7 cellular contexts compared by ENCODE assay signal in the genomic region with DNA sequence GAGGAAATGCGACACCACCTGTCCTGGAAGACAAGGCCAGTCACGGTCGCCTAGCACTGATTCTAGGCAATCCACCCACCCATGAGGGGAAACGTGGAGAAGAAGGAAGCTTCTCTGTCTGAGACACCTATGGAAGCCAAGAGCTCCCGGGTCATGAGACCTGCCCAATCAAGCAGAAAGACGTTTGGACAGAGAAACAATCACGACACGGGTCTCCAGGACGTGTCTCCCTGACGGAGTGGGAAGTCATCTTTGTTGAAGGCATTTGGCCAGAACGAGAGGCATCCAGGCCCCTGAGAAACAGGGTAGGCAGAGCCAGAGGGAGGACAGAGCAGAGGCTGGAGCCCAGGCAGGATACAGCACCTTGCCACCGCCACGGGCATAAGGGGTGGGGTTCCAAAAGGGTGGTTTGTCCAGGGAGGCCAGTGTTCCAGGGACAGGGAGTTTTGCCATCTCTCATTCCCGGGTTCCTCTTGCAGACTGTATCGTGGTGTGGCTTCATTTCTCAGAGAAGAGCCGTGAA.
A peak's percentile ranks its signal among the peaks of the same experiment; 100 is the strongest.
DNase-seq lines count a peak whose midpoint lies in the region; ATAC-seq and TF ChIP-seq lines count a peak whose summit lies in the region.
"Not testable (repeated sequence)": the region's sequence is repeated elsewhere in the genome, so short reads cannot be mapped to it uniquely, and the experiment has no call there.

No MANE protein-coding gene starts in this region.

- not testable (repeated sequence) for H3K27me3 ChIP-seq in right atrium auricular region; spleen (replicated peaks in 1 of 7); upper lobe of right lung

- not testable (repeated sequence) for H3K27me3 Mint-ChIP-seq in chondrocyte (ENCODE audit: low read depth); osteocyte (ENCODE audit: unreplicated experiment)

- H3K27ac ChIP-seq in right atrium auricular region, spleen, upper lobe of right lung: not testable (repeated sequence)

- not testable (repeated sequence) for H3K4me3 Mint-ChIP-seq in chondrocyte (ENCODE audit: unreplicated experiment); osteocyte (ENCODE audit: unreplicated experiment)

- H3K9me3 ChIP-seq in right atrium auricular region, upper lobe of right lung: not testable (repeated sequence)
- H3K9me3 ChIP-seq in spleen = peaks cover 0 to 65% (median 51%) of the 10 kb centered on the region in 8 donors

- in situ Hi-C loops in GM13976 (cut with MboI; ENCODE audit: low sequenced_read_pairs, unreplicated experiment) = not testable (repeated sequence)

- not testable (repeated sequence) for TF ChIP-seq POLR2A in spleen (IDR thresholded peaks at IDR 0.05)

- intact Hi-C loops in spleen (cut with DNase I; ENCODE audit: low total_unique reads); upper lobe of right lung (cut with DNase I): not testable (repeated sequence)

- not testable (repeated sequence) for H3K4me3 ChIP-seq in right atrium auricular region, spleen, upper lobe of right lung

- H3K27ac Mint-ChIP-seq in chondrocyte (ENCODE audit: unreplicated experiment); osteocyte (ENCODE audit: unreplicated experiment): not testable (repeated sequence)

- ATAC-seq in upper lobe of right lung = not testable (repeated sequence)

- not testable (repeated sequence) for TF ChIP-seq CTCF in GM13976 (IDR thresholded peaks at IDR 0.05; ENCODE audit: borderline replicate concordance, control extremely low read depth, extremely low read depth, insufficient read depth, missing control alignments); chondrocyte (IDR thresholded peaks at IDR 0.05); right atrium auricular region (IDR thresholded peaks at IDR 0.05); osteocyte (IDR thresholded peaks at IDR 0.05); spleen (IDR thresholded peaks at IDR 0.05 in 8 of 11, conservative IDR thresholded peaks at IDR 0.05 in 3 of 11); upper lobe of right lung (IDR thresholded peaks at IDR 0.05)

- not testable (repeated sequence) for H3K36me3 Mint-ChIP-seq in chondrocyte (ENCODE audit: low read depth); osteocyte (ENCODE audit: unreplicated experiment)

- peaks cover 56% of the 10 kb centered on the region for H3K9me3 Mint-ChIP-seq in chondrocyte (ENCODE audit: low read depth)
- H3K9me3 Mint-ChIP-seq in osteocyte (ENCODE audit: unreplicated experiment) = peaks cover 30% of the 10 kb centered on the region

- H3K4me1 ChIP-seq in right atrium auricular region, spleen, upper lobe of right lung: not testable (repeated sequence)

- H3K36me3 ChIP-seq in right atrium auricular region, spleen, upper lobe of right lung: not testable (repeated sequence)

- DNase-seq in GM13976 (ENCODE audit: low spot score) (peak; percentile 0), chondrocyte (ENCODE audit: low spot score) (peak; percentile 36), right atrium auricular region (ENCODE audit: low spot score) (peak; percentile 36), osteocyte (ENCODE audit: extremely low spot score, unreplicated experiment) (peak; percentile 60), spleen (peak; percentile 34), upper lobe of right lung (peak; percentile 46)
- peak; percentile 15 for DNase-seq in activated CD8-positive, alpha-beta memory T cell treated with anti-CD3 and anti-CD28 coated beads for 24 hours

- H3K4me1 Mint-ChIP-seq in chondrocyte (ENCODE audit: low read depth); osteocyte (ENCODE audit: unreplicated experiment): not testable (repeated sequence)

- WGBS in spleen, 5 donors = 78 to 84% (median 80%) methylated on average over 14 to 16 of the region's 16 CpGs

Comparison
In these comparisons a context has a peak if more than half of its experiments do, and no peak if none do; other contexts are left out.
1. DNase-seq: peak in every context shown above with its lines; median percentile 60 in osteocyte; 46 in upper lobe of right lung; 36 in chondrocyte; 36 in right atrium auricular region; 34 in spleen; 15 in activated CD8-positive, alpha-beta memory T cell treated with anti-CD3 and anti-CD28 coated beads for 24 hours; 0 in GM13976.